In genomic region chr3:136630911-136631310, GRCh38 we compare ENCODE assay signal across 21 cellular contexts.
"Had no signal": no experiment of that assay in that cellular context is flagged by ENCODE, and none has a peak within 500 bp of the region (broad histone marks: within the 10 kb centered on the region; RNA-seq: fewer than 3 reads in every experiment).

No MANE protein-coding gene starts in this region.

- FAIRE-seq: frontal cortex, islet of Langerhans had no signal

- H3K4me3 ChIP-seq: coronary artery, heart right ventricle, prostate gland, right lobe of liver, spleen, tibial nerve, upper lobe of right lung, vagina had no signal

- DNase-seq: effector CD4-positive, alpha-beta T cell; endodermal cell; heart right ventricle; hypothalamus; kidney glomerular epithelial cell; naive thymus-derived CD4-positive, alpha-beta T cell; nephron progenitor cell; right lobe of liver; spleen; stimulated activated CD4-positive, alpha-beta T cell treated with anti-CD3 and anti-CD28 coated beads, Interleukin-15, amount 100 ng/mL, for 24 hours; stimulated activated CD4-positive, alpha-beta T cell treated with anti-CD3 and anti-CD28 coated beads, Interleukin-1b, Interleukin-23, amount 100 ng/mL, for 48 hours; stimulated activated CD4-positive, alpha-beta T cell treated with anti-CD3 and anti-CD28 coated beads, Interleukin-4, amount 100 ng/mL, for 24 hours; upper lobe of right lung had no signal

- H3K9me3 ChIP-seq: prostate gland, right lobe of liver, tibial nerve, upper lobe of right lung, vagina had no signal

- H3K4me1 ChIP-seq: parathyroid adenoma had no signal

- H3K27ac ChIP-seq: coronary artery, heart right ventricle, parathyroid adenoma, prostate gland, right lobe of liver, spleen, upper lobe of right lung, vagina had no signal

- H3K27me3 ChIP-seq: heart right ventricle, right lobe of liver, spleen, tibial nerve, upper lobe of right lung, vagina had no signal

- H3K36me3 ChIP-seq: prostate gland, right lobe of liver, upper lobe of right lung, vagina had no signal

- ATAC-seq: naive thymus-derived CD4-positive, alpha-beta T cell; stimulated activated memory B cell treated with anti-CD40 and anti-IgM and Interleukin-4, amounts not matched to agents 10 μg/mL and 1 μg/mL and 100 μg/mL, for 72 hours; upper lobe of right lung had no signal
